Comparison of ENCODE assay signal across 38 cellular contexts in genomic region chr9:135001526-135001925, GRCh38.
"Had no signal": no experiment of that assay in that cellular context is flagged by ENCODE, and none has a peak within 500 bp of the region (broad histone marks: within the 10 kb centered on the region; RNA-seq: fewer than 3 reads in every experiment).

No MANE protein-coding gene starts in this region.

- H3K36me3 ChIP-seq: adrenal gland, brain microvascular endothelial cell, breast epithelium had no signal

- H3K27ac ChIP-seq: adrenal gland, body of pancreas, brain microvascular endothelial cell, breast epithelium, VCaP had no signal

- H3K36me3 Mint-ChIP-seq: activated CD4-positive, alpha-beta memory T cell treated with anti-CD3 and anti-CD28 coated beads for 36 hours; activated naive CD8-positive, alpha-beta T cell treated with anti-CD3 and anti-CD28 coated beads for 36 hours had no signal

- DNase-seq: activated B cell treated with CpG ODN at 0.5 μM for 24 hours; activated CD4-positive, alpha-beta memory T cell treated with anti-CD3 and anti-CD28 coated beads for 36 hours; activated CD4-positive, alpha-beta T cell treated with anti-CD3 and anti-CD28 coated beads for 4 hours; activated CD4-positive, alpha-beta T cell treated with anti-CD3 and anti-CD28 coated beads, Interleukin-2, amount 10 ng/mL, durations not matched to agents 24 days and 14 days; activated CD4-positive, alpha-beta T cell treated with anti-CD3 and anti-CD28 coated beads, Interleukin-2, amount 50 U/mL, for 1 hour; activated CD4-positive, alpha-beta T cell treated with anti-CD3 and anti-CD28 coated beads, Interleukin-2, amount 50 U/mL, for 4 hours; activated CD4-positive, CD25-positive, alpha-beta regulatory T cell treated with anti-CD3 and anti-CD28 coated beads, Interleukin-2, amount 50 U/mL, for 72 hours; activated CD8-positive, alpha-beta memory T cell treated with anti-CD3 and anti-CD28 coated beads, Interleukin-2, amount 50 U/mL, for 4 hours; activated CD8-positive, alpha-beta T cell treated with anti-CD3 and anti-CD28 coated beads for 36 hours; activated gamma-delta T cell treated with Interleukin-2 at 50 U/mL for 16 hours; activated naive CD4-positive, alpha-beta T cell; activated naive CD4-positive, alpha-beta T cell treated with anti-CD3 and anti-CD28 coated beads for 36 hours; activated naive CD4-positive, alpha-beta T cell treated with anti-CD3 and anti-CD28 coated beads, Interleukin-2, amount 50 U/mL, for 16 hours; activated naive CD8-positive, alpha-beta T cell treated with anti-CD3 and anti-CD28 coated beads for 36 hours; activated T-cell treated with anti-CD3 and anti-CD28 coated beads for 4 hours; activated T-cell treated with anti-CD3 and anti-CD28 coated beads, Interleukin-2, amount 50 U/mL, for 1 hour; activated T-cell treated with anti-CD3 and anti-CD28 coated beads, Interleukin-2, amount 50 U/mL, for 4 hours; activated T-cell treated with anti-CD3 and anti-CD28 coated beads, Interleukin-2, amount 50 U/mL, for 72 hours; adrenal gland; amniotic stem cell; body of pancreas; brain microvascular endothelial cell; caudate nucleus; cerebellar nuclear complex; SW 1271; T-helper 1 cell; T-helper 2 cell; T-helper 9 cell had no signal

- H3K4me1 Mint-ChIP-seq: activated CD4-positive, alpha-beta T cell treated with anti-CD3 and anti-CD28 coated beads, Interleukin-2, amount 10 ng/mL, durations not matched to agents 24 days and 14 days; activated naive CD8-positive, alpha-beta T cell treated with anti-CD3 and anti-CD28 coated beads for 36 hours; activated T-helper 17 cell treated with anti-CD3 and anti-CD28 coated beads, Interleukin-2, amount 50 U/mL, for 72 hours; central memory CD8-positive, alpha-beta T cell had no signal

- H3K9me3 ChIP-seq: adrenal gland had no signal

- H3K27ac Mint-ChIP-seq: activated B cell treated with CpG ODN at 0.5 μM for 24 hours; activated CD4-positive, alpha-beta memory T cell treated with anti-CD3 and anti-CD28 coated beads for 36 hours; activated CD4-positive, alpha-beta T cell treated with anti-CD3 and anti-CD28 coated beads, Interleukin-2, amount 10 ng/mL, durations not matched to agents 24 days and 14 days; activated CD8-positive, alpha-beta T cell treated with anti-CD3 and anti-CD28 coated beads for 36 hours; activated naive CD4-positive, alpha-beta T cell treated with anti-CD3 and anti-CD28 coated beads for 36 hours; activated naive CD4-positive, alpha-beta T cell treated with anti-CD3 and anti-CD28 coated beads, Interleukin-2, amount 50 U/mL, for 72 hours; activated naive CD8-positive, alpha-beta T cell treated with anti-CD3 and anti-CD28 coated beads for 36 hours; activated T-cell treated with anti-CD3 and anti-CD28 coated beads, Interleukin-2, amount 50 U/mL, for 72 hours; activated T-helper 1 cell treated with anti-CD3 and anti-CD28 coated beads, Interleukin-12 subunit alpha, Interleukin-12 subunit beta, Interleukin-2, Interleukin-4 antibody, amounts not matched to agents 30 ng/mL and 10 ng/mL and 1 ng/mL, durations not matched to agents 14 hours and 24 hours and 36 hours; activated T-helper 17 cell treated with anti-CD3 and anti-CD28 coated beads, Interleukin-2, amount 50 U/mL, for 72 hours; T-helper 1 cell treated with Interleukin-12 subunit alpha and Interleukin-12 subunit beta and Interleukin-4 antibody, amounts not matched to agents 30 μg/mL and 1 μg/mL, for 36 hours; T-helper 2 cell treated with Interferon-gamma antibody and Interleukin-4, amounts not matched to agents 5 μg/mL and 100 μg/mL, for 36 hours had no signal

- H3K27me3 Mint-ChIP-seq: activated CD4-positive, alpha-beta T cell treated with anti-CD3 and anti-CD28 coated beads, Interleukin-2, amount 10 ng/mL, durations not matched to agents 24 days and 14 days; activated CD8-positive, alpha-beta T cell treated with anti-CD3 and anti-CD28 coated beads for 36 hours had no signal

- FAIRE-seq: astrocyte, TTC549 had no signal

- ATAC-seq: activated CD8-positive, alpha-beta T cell treated with anti-CD3 and anti-CD28 coated beads for 36 hours; activated naive CD4-positive, alpha-beta T cell treated with anti-CD3 and anti-CD28 coated beads, Interleukin-2, amount 50 U/mL, for 72 hours; activated T-cell treated with anti-CD3 and anti-CD28 coated beads, Interleukin-2, amount 50 U/mL, for 4 hours; activated T-cell treated with anti-CD3 and anti-CD28 coated beads, Interleukin-2, amount 50 U/mL, for 72 hours; activated T-helper 17 cell treated with anti-CD3 and anti-CD28 coated beads, Interleukin-2, amount 50 U/mL, for 72 hours; body of pancreas had no signal

- H3K4me1 ChIP-seq: adrenal gland, body of pancreas, breast epithelium had no signal

- H3K27me3 ChIP-seq: adrenal gland, body of pancreas, brain microvascular endothelial cell, breast epithelium had no signal

- H3K4me3 Mint-ChIP-seq: activated B cell treated with CpG ODN at 0.5 μM for 24 hours; activated CD4-positive, alpha-beta memory T cell treated with anti-CD3 and anti-CD28 coated beads for 36 hours; activated CD4-positive, alpha-beta T cell treated with anti-CD3 and anti-CD28 coated beads, Interleukin-2, amount 10 ng/mL, durations not matched to agents 24 days and 14 days; activated CD8-positive, alpha-beta T cell treated with anti-CD3 and anti-CD28 coated beads for 36 hours; activated naive CD4-positive, alpha-beta T cell treated with anti-CD3 and anti-CD28 coated beads for 36 hours; activated naive CD8-positive, alpha-beta T cell treated with anti-CD3 and anti-CD28 coated beads for 36 hours; activated T-cell treated with anti-CD3 and anti-CD28 coated beads, Interleukin-2, amount 50 U/mL, for 4 hours; activated T-cell treated with anti-CD3 and anti-CD28 coated beads, Interleukin-2, amount 50 U/mL, for 72 hours; activated T-helper 1 cell treated with anti-CD3 and anti-CD28 coated beads, Interleukin-12 subunit alpha, Interleukin-12 subunit beta, Interleukin-2, Interleukin-4 antibody, amounts not matched to agents 30 ng/mL and 10 ng/mL and 1 ng/mL, durations not matched to agents 14 hours and 24 hours and 36 hours; activated T-helper 17 cell treated with anti-CD3 and anti-CD28 coated beads, Interleukin-2, amount 50 U/mL, for 72 hours; central memory CD8-positive, alpha-beta T cell; T-helper 1 cell treated with Interleukin-12 subunit alpha and Interleukin-12 subunit beta and Interleukin-4 antibody, amounts not matched to agents 30 μg/mL and 1 μg/mL, for 36 hours; T-helper 2 cell treated with Interferon-gamma antibody and Interleukin-4, amounts not matched to agents 5 μg/mL and 100 μg/mL, for 36 hours had no signal

- H3K4me3 ChIP-seq: adrenal gland, body of pancreas, breast epithelium had no signal
